In the genomic region with DNA sequence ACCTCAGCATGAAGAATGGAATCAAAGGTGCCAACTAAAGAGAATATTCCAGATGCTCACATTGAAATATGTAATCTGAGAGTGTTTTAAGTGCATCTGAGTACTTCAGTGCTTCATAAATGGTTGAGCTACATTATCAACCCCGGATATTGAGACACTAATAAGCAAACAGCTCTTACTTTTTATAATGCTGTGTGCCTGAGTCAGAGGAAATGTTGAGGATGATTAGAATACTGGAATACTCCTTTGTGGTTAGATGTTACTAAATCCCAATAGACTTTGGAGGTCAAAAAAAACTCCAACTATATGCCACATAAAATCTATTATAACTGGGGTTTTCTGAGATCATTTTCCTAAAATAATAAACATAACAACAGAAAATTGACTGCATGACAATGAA, we compare ENCODE assay signal across 15 cellular contexts. TPM values are rescaled to one million over a fixed set of nuclear protein-coding genes. Genes with fewer than 3 reads are reported as not detected.
DNase-seq lines count a peak whose midpoint lies in the region; ATAC-seq and TF ChIP-seq lines count a peak whose summit lies in the region.
"Had no signal": no experiment of that assay in that cellular context is flagged by ENCODE, and none has a peak within 500 bp of the region (broad histone marks: within the 10 kb centered on the region; RNA-seq: fewer than 3 reads in every experiment).

No MANE protein-coding gene starts in this region.

- in situ Hi-C loops in GM23248 (cut with MboI): no loop called here

- H3K9me3 ChIP-seq in BLaER1: no peaks in the 10 kb centered on the region
- no peaks in the 10 kb centered on the region for H3K9me3 ChIP-seq in GM23248 (ENCODE audit: low read depth)
- H3K9me3 ChIP-seq in RWPE2 (ENCODE audit: severe bottlenecking): peaks cover 2% of the 10 kb centered on the region
- H3K9me3 ChIP-seq in BE2C: no peaks in the 10 kb centered on the region
- H3K9me3 ChIP-seq: tibial artery had no signal

- H3K79me2 ChIP-seq in GM23248 (ENCODE audit: insufficient read depth): no peaks in the 10 kb centered on the region

- H3K27me3 ChIP-seq in BLaER1: no peaks in the 10 kb centered on the region
- H3K27me3 ChIP-seq in GM23248 (replicated peaks; ENCODE audit: insufficient read depth): peaks cover 14% of the 10 kb centered on the region; the same call in 1 of the 2 replicates
- H3K27me3 ChIP-seq in RWPE2 (ENCODE audit: insufficient read depth, poor library complexity, severe bottlenecking): peaks cover 6% of the 10 kb centered on the region
- H3K27me3 ChIP-seq in BE2C: no peaks in the 10 kb centered on the region

- H3K27ac ChIP-seq in BLaER1: no peak overlapping the region
- no peak overlapping the region for H3K27ac ChIP-seq in GM23248
- peak overlapping the region; percentile 59 for H3K27ac ChIP-seq in RWPE2 (ENCODE audit: poor library complexity, severe bottlenecking)
- H3K27ac ChIP-seq: tibial artery had no signal

- H2AFZ ChIP-seq in GM23248: no peak overlapping the region

- WGBS in GM23248 (ENCODE audit: low coverage in 1 of 2, low lambda C conversion rate in 2 of 2, missing lambda C conversion rate in 2 of 2), 2 experiments: 28 to 31% methylated on average over 1 of the region's 1 CpG

- H3K9ac ChIP-seq in BLaER1: no peak overlapping the region
- no peak overlapping the region for H3K9ac ChIP-seq in GM23248

- H3K4me3 ChIP-seq in BLaER1 (no peak overlapping the region), GM23248 (no peak overlapping the region), RWPE2 (ENCODE audit: severe bottlenecking) (no peak overlapping the region), BE2C (ENCODE audit: low read depth, low read length) (no peak overlapping the region)
- H3K4me3 ChIP-seq: tibial artery had no signal

- no peaks in the 10 kb centered on the region for H4K20me1 ChIP-seq in BLaER1
- H4K20me1 ChIP-seq in GM23248 (ENCODE audit: insufficient read depth): no peaks in the 10 kb centered on the region

- H3K4me1 ChIP-seq in BLaER1 (peaks cover 11% of the 10 kb centered on the region), GM23248 (ENCODE audit: insufficient read depth) (peaks cover 4% of the 10 kb centered on the region; the same call in 1 of the 2 replicates), RWPE2 (ENCODE audit: insufficient read depth, poor library complexity, severe bottlenecking) (peaks cover 22% of the 10 kb centered on the region), BE2C (peaks cover 24% of the 10 kb centered on the region)
- H3K4me1 ChIP-seq: tibial artery had no signal

- ATAC-seq in RWPE2 (ENCODE audit: low read depth): peak; percentile 96
- ATAC-seq: activated CD8-positive, alpha-beta T cell treated with anti-CD3 and anti-CD28 coated beads, Interleukin-2, amount 10 ng/mL, durations not matched to agents 7 days and 5 days; esophagus mucosa had no signal

- DNase-seq in GM23248: peak; percentile 44
- no peak for DNase-seq in RWPE2 (ENCODE audit: low spot score)
- peak; percentile 54 for DNase-seq in iris pigment epithelial cell (ENCODE audit: low read depth)
- DNase-seq in NCI-H146 (lab: John Stamatoyannopoulos, UW): no peak
- DNase-seq in amygdala (lab: John Stamatoyannopoulos, UW): no peak
- DNase-seq in BE2C: no peak
- DNase-seq: activated CD8-positive, alpha-beta T cell treated with anti-CD3 and anti-CD28 coated beads, Interleukin-2, amount 10 ng/mL, durations not matched to agents 7 days and 5 days; activated naive CD8-positive, alpha-beta T cell treated with anti-CD3 and anti-CD28 coated beads for 36 hours; kidney; NCI-H2081 treated with DMSO at 0.1 percent for 48 hours; stimulated activated naive CD4-positive, alpha-beta T cell; tibial artery had no signal

- TF ChIP-seq CTCF in RWPE2 (IDR thresholded peaks at IDR 0.05; ENCODE audit: poor library complexity, severe bottlenecking): no peak
- no peak for TF ChIP-seq CTCF in BE2C (IDR thresholded peaks at IDR 0.05; ENCODE audit: low read depth, low read length)

- no peaks in the 10 kb centered on the region for H3F3A ChIP-seq in GM23248 (ENCODE audit: insufficient read depth)

- peak overlapping the region; percentile 38 for H3K4me2 ChIP-seq in BLaER1
- no peak overlapping the region for H3K4me2 ChIP-seq in GM23248 (ENCODE audit: unreplicated experiment)

- no peaks in the 10 kb centered on the region for H3K9me2 ChIP-seq in GM23248 (ENCODE audit: insufficient read depth)

- H3K36me3 ChIP-seq in BLaER1: no peaks in the 10 kb centered on the region
- H3K36me3 ChIP-seq in GM23248 (ENCODE audit: low read depth): no peaks in the 10 kb centered on the region
- H3K36me3 ChIP-seq in RWPE2 (ENCODE audit: low read depth): no peaks in the 10 kb centered on the region
- H3K36me3 ChIP-seq in BE2C: no peaks in the 10 kb centered on the region
- H3K36me3 ChIP-seq: tibial artery had no signal

RNA-seq across cellular contexts. Expression of a gene that starts 12.5 kb away (rescaled TPM):
- not detected in 2 replicates for total RNA-seq in GM23248 (2014; rRNA removed; shearing (Covaris generic))
- not detected in 2 replicates for polyA plus RNA-seq in GM23248 (2016; fragmentation: Nextera tagmentation; extraction: Ambion mirVana)
- polyA plus RNA-seq in BE2C (2012; ENCODE audit: insufficient read depth, insufficient read length, low read depth): 25.2 TPM
- total RNA-seq: HT-29 had no signal

Comparison
In these comparisons a context has a peak if more than half of its experiments do, and no peak if none do; other contexts are left out.
1. DNase-seq: peak in GM23248 (single experiment) and iris pigment epithelial cell (single experiment); none in RWPE2 (single experiment), NCI-H146 (single experiment), amygdala (0 of 56) and BE2C (single experiment).